1 cellular context compared by ENCODE assay signal in the genomic region with DNA sequence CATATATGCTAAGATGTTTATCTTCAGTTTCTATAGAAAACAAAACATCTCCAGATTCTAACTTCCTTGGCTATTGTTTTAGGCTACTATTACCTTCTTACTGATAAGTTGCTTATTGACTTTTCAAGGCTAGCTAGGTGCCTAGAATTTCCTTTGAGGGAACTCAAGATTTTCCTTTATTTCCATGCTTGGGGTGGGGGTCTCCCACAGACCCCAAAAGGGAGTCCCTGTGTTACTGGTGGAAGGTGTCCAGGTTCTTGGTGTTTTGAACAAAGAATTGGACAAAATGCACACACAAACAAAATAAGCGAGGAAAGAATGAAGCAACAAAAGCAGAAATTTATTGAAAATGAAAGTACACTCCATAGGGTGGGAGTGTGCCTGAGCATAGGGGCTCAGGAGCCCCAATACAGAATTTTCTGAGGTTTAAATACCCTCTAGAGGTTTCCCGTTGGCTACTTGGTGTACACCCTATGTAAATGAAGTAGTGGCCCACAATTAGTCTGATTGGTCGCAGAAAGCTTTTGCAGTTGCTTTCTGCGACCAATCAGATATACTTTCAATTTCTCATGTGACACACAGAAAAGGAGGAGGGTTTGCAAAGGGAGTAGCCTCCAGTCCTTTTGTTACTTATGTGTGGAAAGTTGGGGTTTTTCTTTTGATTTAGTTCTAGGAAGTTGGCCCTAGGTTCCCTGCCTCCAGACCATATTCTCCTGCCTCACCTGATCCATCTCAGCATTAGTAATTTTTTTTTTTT.
A peak's percentile ranks its signal among the peaks of the same experiment; 100 is the strongest.
TF ChIP-seq lines count a peak whose summit lies in the region.

No MANE protein-coding gene starts in this region.

TF ChIP-seq in K562, 482 proteins besides CTCF, POLR2A, EP300 and RAD21 (continued from another document and continues in another):
- TF ChIP-seq ELK3 (CRISPR knock-in tag; IDR thresholded peaks at IDR 0.05) (no peak), FOXM1 (IDR thresholded peaks at IDR 0.05; ENCODE audit: low read depth) (peak; percentile 40; the same call in 1 of the 2 replicates), FOXM1 (CRISPR knock-in tag; IDR thresholded peaks at IDR 0.05; ENCODE audit: low read depth) (no peak), U2AF2 (optimal IDR thresholded peaks at IDR 0.05; ENCODE audit: low read depth, low read length) (no peak), ZNF766 (CRISPR knock-in tag; conservative IDR thresholded peaks at IDR 0.05) (peak; percentile 86), ZNF668 (CRISPR knock-in tag; IDR thresholded peaks at IDR 0.05) (no peak), E2F5 (CRISPR knock-in tag; IDR thresholded peaks at IDR 0.05) (no peak), GABPA (tag; conservative IDR thresholded peaks at IDR 0.05; ENCODE audit: low read depth) (peak; percentile 22; the same call in 1 of the 2 replicates), NR2F6 (CRISPR knock-in tag; IDR thresholded peaks at IDR 0.05) (no peak), MECOM (CRISPR knock-in tag; IDR thresholded peaks at IDR 0.05) (no peak), MTA2 (IDR thresholded peaks at IDR 0.05; ENCODE audit: low read depth) (no peak), ZFP36 (IDR thresholded peaks at IDR 0.05; ENCODE audit: low read depth, low read length, partially characterized antibody) (no peak), TRIM24 (IDR thresholded peaks at IDR 0.05) (no peak), RBM25 (IDR thresholded peaks at IDR 0.05; ENCODE audit: low read depth, low read length, severe bottlenecking) (peak; percentile 52), PYGO2 (tag; IDR thresholded peaks at IDR 0.05) (no peak), BACH1 (tag; IDR thresholded peaks at IDR 0.05) (no peak), ZNF140 (CRISPR knock-in tag; IDR thresholded peaks at IDR 0.05) (no peak), SMARCC2 (IDR thresholded peaks at IDR 0.05; ENCODE audit: low read depth) (no peak), ZNF589 (CRISPR knock-in tag; IDR thresholded peaks at IDR 0.05; ENCODE audit: low read depth) (no peak), CBX3 (IDR thresholded peaks at IDR 0.05; ENCODE audit: borderline replicate concordance in 1 of 2, low read length in 2 of 2) (no peak), SMAD2 (IDR thresholded peaks at IDR 0.05; ENCODE audit: low read depth, low read length) (no peak), SP1 (CRISPR knock-in tag; IDR thresholded peaks at IDR 0.05) (no peak), TAF9B (IDR thresholded peaks at IDR 0.05; ENCODE audit: partially characterized antibody) (no peak), HIVEP1 (CRISPR knock-in tag; IDR thresholded peaks at IDR 0.05) (no peak), C11orf30 (IDR thresholded peaks at IDR 0.05; ENCODE audit: low read depth) (no peak), RCOR1 (IDR thresholded peaks at IDR 0.05; ENCODE audit: borderline replicate concordance in 1 of 2, low read depth in 2 of 2, low read length in 2 of 2) (0 out of 4 replicates have a peak, but pooled peaks of 1 of the 2 experiments have one; percentile 15)
- TF ChIP-seq, protein P1, sequence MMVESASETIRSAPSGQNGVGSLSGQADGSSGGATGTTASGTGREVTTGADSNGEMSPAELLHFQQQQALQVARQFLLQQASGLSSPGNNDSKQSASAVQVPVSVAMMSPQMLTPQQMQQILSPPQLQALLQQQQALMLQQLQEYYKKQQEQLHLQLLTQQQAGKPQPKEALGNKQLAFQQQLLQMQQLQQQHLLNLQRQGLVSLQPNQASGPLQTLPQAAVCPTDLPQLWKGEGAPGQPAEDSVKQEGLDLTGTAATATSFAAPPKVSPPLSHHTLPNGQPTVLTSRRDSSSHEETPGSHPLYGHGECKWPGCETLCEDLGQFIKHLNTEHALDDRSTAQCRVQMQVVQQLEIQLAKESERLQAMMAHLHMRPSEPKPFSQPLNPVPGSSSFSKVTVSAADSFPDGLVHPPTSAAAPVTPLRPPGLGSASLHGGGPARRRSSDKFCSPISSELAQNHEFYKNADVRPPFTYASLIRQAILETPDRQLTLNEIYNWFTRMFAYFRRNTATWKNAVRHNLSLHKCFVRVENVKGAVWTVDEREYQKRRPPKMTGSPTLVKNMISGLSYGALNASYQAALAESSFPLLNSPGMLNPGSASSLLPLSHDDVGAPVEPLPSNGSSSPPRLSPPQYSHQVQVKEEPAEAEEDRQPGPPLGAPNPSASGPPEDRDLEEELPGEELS (CRISPR knock-in tag; IDR thresholded peaks at IDR 0.05; ENCODE audit: borderline replicate concordance): no peak
- TF ChIP-seq, protein P2, sequence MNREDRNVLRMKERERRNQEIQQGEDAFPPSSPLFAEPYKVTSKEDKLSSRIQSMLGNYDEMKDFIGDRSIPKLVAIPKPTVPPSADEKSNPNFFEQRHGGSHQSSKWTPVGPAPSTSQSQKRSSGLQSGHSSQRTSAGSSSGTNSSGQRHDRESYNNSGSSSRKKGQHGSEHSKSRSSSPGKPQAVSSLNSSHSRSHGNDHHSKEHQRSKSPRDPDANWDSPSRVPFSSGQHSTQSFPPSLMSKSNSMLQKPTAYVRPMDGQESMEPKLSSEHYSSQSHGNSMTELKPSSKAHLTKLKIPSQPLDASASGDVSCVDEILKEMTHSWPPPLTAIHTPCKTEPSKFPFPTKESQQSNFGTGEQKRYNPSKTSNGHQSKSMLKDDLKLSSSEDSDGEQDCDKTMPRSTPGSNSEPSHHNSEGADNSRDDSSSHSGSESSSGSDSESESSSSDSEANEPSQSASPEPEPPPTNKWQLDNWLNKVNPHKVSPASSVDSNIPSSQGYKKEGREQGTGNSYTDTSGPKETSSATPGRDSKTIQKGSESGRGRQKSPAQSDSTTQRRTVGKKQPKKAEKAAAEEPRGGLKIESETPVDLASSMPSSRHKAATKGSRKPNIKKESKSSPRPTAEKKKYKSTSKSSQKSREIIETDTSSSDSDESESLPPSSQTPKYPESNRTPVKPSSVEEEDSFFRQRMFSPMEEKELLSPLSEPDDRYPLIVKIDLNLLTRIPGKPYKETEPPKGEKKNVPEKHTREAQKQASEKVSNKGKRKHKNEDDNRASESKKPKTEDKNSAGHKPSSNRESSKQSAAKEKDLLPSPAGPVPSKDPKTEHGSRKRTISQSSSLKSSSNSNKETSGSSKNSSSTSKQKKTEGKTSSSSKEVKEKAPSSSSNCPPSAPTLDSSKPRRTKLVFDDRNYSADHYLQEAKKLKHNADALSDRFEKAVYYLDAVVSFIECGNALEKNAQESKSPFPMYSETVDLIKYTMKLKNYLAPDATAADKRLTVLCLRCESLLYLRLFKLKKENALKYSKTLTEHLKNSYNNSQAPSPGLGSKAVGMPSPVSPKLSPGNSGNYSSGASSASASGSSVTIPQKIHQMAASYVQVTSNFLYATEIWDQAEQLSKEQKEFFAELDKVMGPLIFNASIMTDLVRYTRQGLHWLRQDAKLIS (CRISPR knock-in tag; IDR thresholded peaks at IDR 0.05): no peak
- TF ChIP-seq, protein P3, sequence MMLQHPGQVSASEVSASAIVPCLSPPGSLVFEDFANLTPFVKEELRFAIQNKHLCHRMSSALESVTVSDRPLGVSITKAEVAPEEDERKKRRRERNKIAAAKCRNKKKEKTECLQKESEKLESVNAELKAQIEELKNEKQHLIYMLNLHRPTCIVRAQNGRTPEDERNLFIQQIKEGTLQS (IDR thresholded peaks at IDR 0.05): no peak
- TF ChIP-seq, protein P3 (CRISPR knock-in tag; conservative IDR thresholded peaks at IDR 0.05): no peak
- TF ChIP-seq, protein P4, sequence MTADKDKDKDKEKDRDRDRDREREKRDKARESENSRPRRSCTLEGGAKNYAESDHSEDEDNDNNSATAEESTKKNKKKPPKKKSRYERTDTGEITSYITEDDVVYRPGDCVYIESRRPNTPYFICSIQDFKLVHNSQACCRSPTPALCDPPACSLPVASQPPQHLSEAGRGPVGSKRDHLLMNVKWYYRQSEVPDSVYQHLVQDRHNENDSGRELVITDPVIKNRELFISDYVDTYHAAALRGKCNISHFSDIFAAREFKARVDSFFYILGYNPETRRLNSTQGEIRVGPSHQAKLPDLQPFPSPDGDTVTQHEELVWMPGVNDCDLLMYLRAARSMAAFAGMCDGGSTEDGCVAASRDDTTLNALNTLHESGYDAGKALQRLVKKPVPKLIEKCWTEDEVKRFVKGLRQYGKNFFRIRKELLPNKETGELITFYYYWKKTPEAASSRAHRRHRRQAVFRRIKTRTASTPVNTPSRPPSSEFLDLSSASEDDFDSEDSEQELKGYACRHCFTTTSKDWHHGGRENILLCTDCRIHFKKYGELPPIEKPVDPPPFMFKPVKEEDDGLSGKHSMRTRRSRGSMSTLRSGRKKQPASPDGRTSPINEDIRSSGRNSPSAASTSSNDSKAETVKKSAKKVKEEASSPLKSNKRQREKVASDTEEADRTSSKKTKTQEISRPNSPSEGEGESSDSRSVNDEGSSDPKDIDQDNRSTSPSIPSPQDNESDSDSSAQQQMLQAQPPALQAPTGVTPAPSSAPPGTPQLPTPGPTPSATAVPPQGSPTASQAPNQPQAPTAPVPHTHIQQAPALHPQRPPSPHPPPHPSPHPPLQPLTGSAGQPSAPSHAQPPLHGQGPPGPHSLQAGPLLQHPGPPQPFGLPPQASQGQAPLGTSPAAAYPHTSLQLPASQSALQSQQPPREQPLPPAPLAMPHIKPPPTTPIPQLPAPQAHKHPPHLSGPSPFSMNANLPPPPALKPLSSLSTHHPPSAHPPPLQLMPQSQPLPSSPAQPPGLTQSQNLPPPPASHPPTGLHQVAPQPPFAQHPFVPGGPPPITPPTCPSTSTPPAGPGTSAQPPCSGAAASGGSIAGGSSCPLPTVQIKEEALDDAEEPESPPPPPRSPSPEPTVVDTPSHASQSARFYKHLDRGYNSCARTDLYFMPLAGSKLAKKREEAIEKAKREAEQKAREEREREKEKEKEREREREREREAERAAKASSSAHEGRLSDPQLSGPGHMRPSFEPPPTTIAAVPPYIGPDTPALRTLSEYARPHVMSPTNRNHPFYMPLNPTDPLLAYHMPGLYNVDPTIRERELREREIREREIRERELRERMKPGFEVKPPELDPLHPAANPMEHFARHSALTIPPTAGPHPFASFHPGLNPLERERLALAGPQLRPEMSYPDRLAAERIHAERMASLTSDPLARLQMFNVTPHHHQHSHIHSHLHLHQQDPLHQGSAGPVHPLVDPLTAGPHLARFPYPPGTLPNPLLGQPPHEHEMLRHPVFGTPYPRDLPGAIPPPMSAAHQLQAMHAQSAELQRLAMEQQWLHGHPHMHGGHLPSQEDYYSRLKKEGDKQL (CRISPR knock-in tag; IDR thresholded peaks at IDR 0.05; ENCODE audit: borderline replicate concordance): no peak
